Comparison of ENCODE assay signal across 1 cellular context in genomic region chr17:27630607-27631408, GRCh38.
TF ChIP-seq lines count a peak whose summit lies in the region.

Gene LGALS9, plus strand, starts transcription at chr17:27631188. Its CDS starts 78 bp downstream, at chr17:27631266.

TF ChIP-seq in IMR-90, 13 proteins besides CTCF, POLR2A, EP300 and RAD21 (continued from another document):
- TF ChIP-seq CHD1 (IDR thresholded peaks at IDR 0.05; ENCODE audit: low read depth, low read length) (no peak), USF2 (IDR thresholded peaks at IDR 0.05; ENCODE audit: low read depth, low read length) (no peak), MAZ (IDR thresholded peaks at IDR 0.05; ENCODE audit: borderline replicate concordance, low read depth, low read length) (no peak), MAFK (IDR thresholded peaks at IDR 0.05; ENCODE audit: low read depth, low read length) (no peak), NFE2L2 (IDR thresholded peaks at IDR 0.05; ENCODE audit: low read depth, low read length) (no peak), CEBPB (IDR thresholded peaks at IDR 0.05; ENCODE audit: low read depth, low read length) (no peak), RCOR1 (IDR thresholded peaks at IDR 0.05; ENCODE audit: insufficient replicate concordance, low read length) (no peak), BHLHE40 (IDR thresholded peaks at IDR 0.05; ENCODE audit: low read depth, low read length) (no peak), FOS (IDR thresholded peaks at IDR 0.05; ENCODE audit: low read depth, low read length) (no peak), MXI1 (IDR thresholded peaks at IDR 0.05; ENCODE audit: borderline replicate concordance, low read depth, low read length) (no peak)
